In genomic region chr4:15376145-15376544, GRCh38 we compare ENCODE assay signal across 12 cellular contexts. TPM values are rescaled to one million over a fixed set of nuclear protein-coding genes. Genes with fewer than 3 reads are reported as not detected.
DNase-seq lines count a peak whose midpoint lies in the region; ATAC-seq, FAIRE-seq and TF ChIP-seq lines count a peak whose summit lies in the region.
"Had no signal": no experiment of that assay in that cellular context is flagged by ENCODE, and none has a peak within 500 bp of the region (broad histone marks: within the 10 kb centered on the region; RNA-seq: fewer than 3 reads in every experiment).

No MANE protein-coding gene starts in this region.

- H3K4me1 ChIP-seq in mesenchymal stem cell (ENCODE audit: control insufficient read depth, insufficient read depth, low read depth, low read length) (peaks cover 2% of the 10 kb centered on the region), gastrocnemius medialis (peaks cover 0 to 6% of the 10 kb centered on the region in 2 donors), osteoblast (ENCODE audit: insufficient read depth, low read length) (no peaks in the 10 kb centered on the region)
- H3K4me1 ChIP-seq: pancreas had no signal

- H2BK12ac ChIP-seq in mesenchymal stem cell (ENCODE audit: low read length in 2 of 2) = peak overlapping the region in 1 of 2 experiments; percentile 51

- H3K14ac ChIP-seq in mesenchymal stem cell (ENCODE audit: low read length in 2 of 2) = no peak overlapping the region

- H3K79me1 ChIP-seq in mesenchymal stem cell (replicated peaks; ENCODE audit: low read length, poor library complexity, severe bottlenecking) = no peaks in the 10 kb centered on the region

- peak overlapping the region in 1 of 2 experiments; percentile 18 for H3K4ac ChIP-seq in mesenchymal stem cell (ENCODE audit: low read depth in 1 of 2, low read length in 2 of 2)

- no peak for FAIRE-seq in urothelium cell line (lab: Jason Lieb, UNC)
- FAIRE-seq: GM18507, pancreas had no signal

- no peaks in the 10 kb centered on the region for H3K9me3 Mint-ChIP-seq in stimulated activated naive CD8-positive, alpha-beta T cell treated with anti-CD3 and anti-CD28 coated beads, Interleukin-15, amount 100 ng/mL, for 72 hours
- H3K9me3 Mint-ChIP-seq in WTC11 = no peaks in the 10 kb centered on the region

- peaks cover 33% of the 10 kb centered on the region for H3K4me1 Mint-ChIP-seq in stimulated activated naive CD8-positive, alpha-beta T cell treated with anti-CD3 and anti-CD28 coated beads, Interleukin-15, amount 100 ng/mL, for 72 hours
- H3K4me1 Mint-ChIP-seq in WTC11 = peaks cover 35% of the 10 kb centered on the region

- no peak overlapping the region for H3K23ac ChIP-seq in mesenchymal stem cell (ENCODE audit: low read length in 2 of 2)

- no peaks in the 10 kb centered on the region for H3K9me3 ChIP-seq in mesenchymal stem cell (ENCODE audit: control insufficient read depth, low read length)
- no peaks in the 10 kb centered on the region for H3K9me3 ChIP-seq in gastrocnemius medialis
- H3K9me3 ChIP-seq in osteoblast (ENCODE audit: low read depth, low read length) = no peaks in the 10 kb centered on the region
- H3K9me3 ChIP-seq: pancreas had no signal

- no peaks in the 10 kb centered on the region for H4K20me1 ChIP-seq in osteoblast (ENCODE audit: insufficient read depth, low read length)

- peak overlapping the region in 1 of 2 experiments; percentile 5 for H3K18ac ChIP-seq in mesenchymal stem cell (ENCODE audit: low read depth in 1 of 2, low read length in 2 of 2)

- H3K4me3 ChIP-seq in mesenchymal stem cell (ENCODE audit: insufficient read depth in 1 of 2, low read depth in 1 of 2, low read length in 2 of 2) (no peak overlapping the region), gastrocnemius medialis (no peak overlapping the region), osteoblast (ENCODE audit: insufficient read depth, low read length) (no peak overlapping the region)
- H3K4me3 ChIP-seq: pancreas had no signal

- no peak overlapping the region for H2AK5ac ChIP-seq in mesenchymal stem cell (ENCODE audit: low read length, severe bottlenecking)

- H2AFZ ChIP-seq in mesenchymal stem cell (ENCODE audit: low read depth, low read length) = no peak overlapping the region
- H2AFZ ChIP-seq in osteoblast (ENCODE audit: low read length) = no peak overlapping the region

- H3K36me3 ChIP-seq in mesenchymal stem cell (ENCODE audit: control insufficient read depth in 1 of 2, insufficient read depth in 2 of 2, low read depth in 1 of 2, low read length in 2 of 2) (no peaks in the 10 kb centered on the region), gastrocnemius medialis (no peaks in the 10 kb centered on the region), osteoblast (ENCODE audit: insufficient read depth, low read length) (no peaks in the 10 kb centered on the region)
- H3K36me3 ChIP-seq: pancreas had no signal

- no peak overlapping the region for H2BK5ac ChIP-seq in mesenchymal stem cell (ENCODE audit: low read depth, low read length, poor library complexity, severe bottlenecking)

- no peak overlapping the region for H3K4me3 Mint-ChIP-seq in stimulated activated naive CD8-positive, alpha-beta T cell treated with anti-CD3 and anti-CD28 coated beads, Interleukin-15, amount 100 ng/mL, for 72 hours
- no peak overlapping the region for H3K4me3 Mint-ChIP-seq in WTC11

- no peak for DNase-seq in stimulated activated naive CD8-positive, alpha-beta T cell treated with anti-CD3 and anti-CD28 coated beads, Interleukin-15, amount 100 ng/mL, for 72 hours
- DNase-seq in stimulated activated naive CD8-positive, alpha-beta T cell treated with anti-CD3 and anti-CD28 coated beads, Interleukin-15, Interleukin-2, amounts not matched to agents 100 U/mL and 50 U/mL, for 24 hours = no peak
- DNase-seq in WTC11 (ENCODE audit: low spot score) = no peak
- no peak for DNase-seq in mesenchymal stem cell
- no peak for DNase-seq in gastrocnemius medialis
- no peak for DNase-seq in urothelium cell line (ENCODE audit: low spot score)
- DNase-seq in HT-29 (ENCODE audit: low spot score) = no peak
- DNase-seq in osteoblast (ENCODE audit: insufficient read length, low spot score, missing footprints) = no peak
- DNase-seq: NCI-H524; pancreas; stimulated activated CD8-positive, alpha-beta memory T cell treated with anti-CD3 and anti-CD28 coated beads, Interleukin-4, amount 100 ng/mL, for 48 hours had no signal

- intact Hi-C loops in gastrocnemius medialis (cut with DNase I; ENCODE audit: low total_unique reads) = no loop called here

- H3K79me2 ChIP-seq in osteoblast (ENCODE audit: insufficient read depth, low read length) = no peaks in the 10 kb centered on the region

- 70% methylated on average over 5 of the region's 5 CpGs for WGBS in mesenchymal stem cell

- peak overlapping the region; percentile 74 for H2BK15ac ChIP-seq in mesenchymal stem cell (ENCODE audit: low read depth, poor library complexity, severe bottlenecking)

- H3K27ac ChIP-seq in mesenchymal stem cell (ENCODE audit: low read length, poor library complexity, severe bottlenecking) = no peak overlapping the region
- H3K27ac ChIP-seq in gastrocnemius medialis = no peak overlapping the region
- H3K27ac ChIP-seq in osteoblast (ENCODE audit: low read depth, low read length) = no peak overlapping the region
- H3K27ac ChIP-seq: pancreas had no signal

- H3K27me3 Mint-ChIP-seq in stimulated activated naive CD8-positive, alpha-beta T cell treated with anti-CD3 and anti-CD28 coated beads, Interleukin-15, amount 100 ng/mL, for 72 hours = no peaks in the 10 kb centered on the region
- H3K27me3 Mint-ChIP-seq in WTC11 (ENCODE audit: low read depth) = no peaks in the 10 kb centered on the region; the same call in 1 of the 2 replicates

- H2BK120ac ChIP-seq in mesenchymal stem cell (ENCODE audit: low read depth, low read length) = no peak overlapping the region

- H3K4me2 ChIP-seq in mesenchymal stem cell (ENCODE audit: low read length, poor library complexity, severe bottlenecking) (no peak overlapping the region), osteoblast (ENCODE audit: insufficient read depth, low read length) (no peak overlapping the region)

- H3K27ac Mint-ChIP-seq in stimulated activated naive CD8-positive, alpha-beta T cell treated with anti-CD3 and anti-CD28 coated beads, Interleukin-15, amount 100 ng/mL, for 72 hours = no peak overlapping the region
- H3K27ac Mint-ChIP-seq in WTC11 = no peak overlapping the region

- H3K36me3 Mint-ChIP-seq in WTC11 = no peaks in the 10 kb centered on the region

- H4K8ac ChIP-seq in mesenchymal stem cell (ENCODE audit: low read length) = no peak overlapping the region

- CTCF ChIA-PET in WTC11 (lab: Charles Lee) = no interaction called here

- POLR2A ChIA-PET in WTC11 (lab: Charles Lee) = no interaction called here

- TF ChIP-seq CTCF in WTC11 (IDR thresholded peaks at IDR 0.05) (no peak), gastrocnemius medialis (IDR thresholded peaks at IDR 0.05 in 4 of 5, conservative IDR thresholded peaks at IDR 0.05 in 1 of 5) (no peak), osteoblast (IDR thresholded peaks at IDR 0.05; ENCODE audit: extremely low read depth, low read depth, low read length) (no peak)

- in situ Hi-C loops in gastrocnemius medialis (cut with MboI; ENCODE audit: low sequenced_read_pairs in 4 of 4) = no loop called here

- H3K27me3 ChIP-seq in mesenchymal stem cell (ENCODE audit: control insufficient read depth in 1 of 2, insufficient read depth in 1 of 2, low read length in 2 of 2) (no peaks in the 10 kb centered on the region), gastrocnemius medialis (no peaks in the 10 kb centered on the region), osteoblast (ENCODE audit: insufficient read depth, low read length) (peaks cover 4% of the 10 kb centered on the region)
- H3K27me3 ChIP-seq: pancreas had no signal

- TF ChIP-seq POLR2A in gastrocnemius medialis (IDR thresholded peaks at IDR 0.05) = no peak

- H3K9ac ChIP-seq in mesenchymal stem cell (ENCODE audit: low read length) = no peak overlapping the region

- ATAC-seq in stimulated activated naive CD8-positive, alpha-beta T cell treated with anti-CD3 and anti-CD28 coated beads, Interleukin-15, amount 100 ng/mL, for 72 hours = peak; percentile 13
- ATAC-seq in stimulated activated naive CD8-positive, alpha-beta T cell treated with anti-CD3 and anti-CD28 coated beads, Interleukin-15, Interleukin-2, amounts not matched to agents 100 U/mL and 50 U/mL, for 24 hours = no peak
- ATAC-seq in WTC11 (peak; percentile 52), gastrocnemius medialis (no peak)

- no peak overlapping the region for H4K91ac ChIP-seq in mesenchymal stem cell (ENCODE audit: low read length)

TF ChIP-seq in WTC11, 78 proteins besides CTCF, POLR2A, EP300 and RAD21 (continues in another document):
- TF ChIP-seq, protein P1, sequence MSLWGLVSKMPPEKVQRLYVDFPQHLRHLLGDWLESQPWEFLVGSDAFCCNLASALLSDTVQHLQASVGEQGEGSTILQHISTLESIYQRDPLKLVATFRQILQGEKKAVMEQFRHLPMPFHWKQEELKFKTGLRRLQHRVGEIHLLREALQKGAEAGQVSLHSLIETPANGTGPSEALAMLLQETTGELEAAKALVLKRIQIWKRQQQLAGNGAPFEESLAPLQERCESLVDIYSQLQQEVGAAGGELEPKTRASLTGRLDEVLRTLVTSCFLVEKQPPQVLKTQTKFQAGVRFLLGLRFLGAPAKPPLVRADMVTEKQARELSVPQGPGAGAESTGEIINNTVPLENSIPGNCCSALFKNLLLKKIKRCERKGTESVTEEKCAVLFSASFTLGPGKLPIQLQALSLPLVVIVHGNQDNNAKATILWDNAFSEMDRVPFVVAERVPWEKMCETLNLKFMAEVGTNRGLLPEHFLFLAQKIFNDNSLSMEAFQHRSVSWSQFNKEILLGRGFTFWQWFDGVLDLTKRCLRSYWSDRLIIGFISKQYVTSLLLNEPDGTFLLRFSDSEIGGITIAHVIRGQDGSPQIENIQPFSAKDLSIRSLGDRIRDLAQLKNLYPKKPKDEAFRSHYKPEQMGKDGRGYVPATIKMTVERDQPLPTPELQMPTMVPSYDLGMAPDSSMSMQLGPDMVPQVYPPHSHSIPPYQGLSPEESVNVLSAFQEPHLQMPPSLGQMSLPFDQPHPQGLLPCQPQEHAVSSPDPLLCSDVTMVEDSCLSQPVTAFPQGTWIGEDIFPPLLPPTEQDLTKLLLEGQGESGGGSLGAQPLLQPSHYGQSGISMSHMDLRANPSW (CRISPR knock-in tag; conservative IDR thresholded peaks at IDR 0.05; ENCODE audit: low read depth) = no peak
- TF ChIP-seq IRF2 (CRISPR knock-in tag; IDR thresholded peaks at IDR 0.05; ENCODE audit: borderline replicate concordance, low read depth) (no peak), NFATC4 (CRISPR knock-in tag; IDR thresholded peaks at IDR 0.05) (no peak), JUN (CRISPR knock-in tag; IDR thresholded peaks at IDR 0.05) (no peak), ELF4 (CRISPR knock-in tag; IDR thresholded peaks at IDR 0.05; ENCODE audit: low read depth) (no peak), ZNF121 (CRISPR knock-in tag; IDR thresholded peaks at IDR 0.05) (no peak), ZNF423 (CRISPR knock-in tag; IDR thresholded peaks at IDR 0.05) (no peak)

RNA-seq across cellular contexts. Expression of gene C1QTNF7, which starts 51.7 kb away (rescaled TPM):
- 0.04 TPM in 1 of 3 replicates, not detected in the others for total RNA-seq in WTC11 (2021)
- polyA plus RNA-seq in mesenchymal stem cell (2013, experiment 1 of 2) = 3.8 TPM
- polyA plus RNA-seq in mesenchymal stem cell (2013, experiment 2 of 2) = 4.1 TPM
- total RNA-seq in gastrocnemius medialis = 10 to 100 TPM in 1 of 4 donors, under 1 TPM in 3; 0.29 to 11.6 (median 0.72) TPM
- total RNA-seq in HT-29 (2014; rRNA removed; shearing (Covaris generic)) = not detected in 2 replicates
- under 0.01 and 0.72 TPM in 2 replicates for total RNA-seq in osteoblast

Comparison
In these comparisons a context has a peak if more than half of its experiments do, and no peak if none do; other contexts are left out.
1. ATAC-seq: peak in stimulated activated naive CD8-positive, alpha-beta T cell treated with anti-CD3 and anti-CD28 coated beads, Interleukin-15, amount 100 ng/mL, for 72 hours (single experiment) and WTC11 (single experiment); none in stimulated activated naive CD8-positive, alpha-beta T cell treated with anti-CD3 and anti-CD28 coated beads, Interleukin-15, Interleukin-2, amounts not matched to agents 100 U/mL and 50 U/mL, for 24 hours (single experiment) and gastrocnemius medialis (0 of 2).